27 cellular contexts compared by ENCODE assay signal in the genomic region with DNA sequence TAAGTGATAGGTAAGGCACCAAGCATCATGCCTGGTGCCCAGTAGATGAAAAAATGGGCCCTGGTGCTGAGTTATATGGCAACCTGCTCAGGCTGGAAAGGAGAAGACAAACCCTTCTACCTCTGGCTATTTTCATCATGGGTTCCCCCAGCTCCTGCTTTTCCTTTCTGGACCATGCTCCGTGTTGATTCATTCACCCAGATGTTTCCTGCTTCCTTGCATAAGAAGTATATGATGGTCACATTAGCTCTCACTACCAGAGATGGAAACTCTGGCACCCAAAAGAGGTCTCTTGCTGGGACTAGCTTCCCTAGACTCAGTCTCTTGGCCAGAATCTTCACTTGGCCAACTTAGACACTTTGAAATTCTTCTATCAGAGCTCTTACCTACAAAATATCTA. TPM values are rescaled to one million over a fixed set of nuclear protein-coding genes. Genes with fewer than 3 reads are reported as not detected.
DNase-seq lines count a peak whose midpoint lies in the region; ATAC-seq and TF ChIP-seq lines count a peak whose summit lies in the region.
"Had no signal": no experiment of that assay in that cellular context is flagged by ENCODE, and none has a peak within 500 bp of the region (broad histone marks: within the 10 kb centered on the region; RNA-seq: fewer than 3 reads in every experiment).

No MANE protein-coding gene starts in this region.

- no peaks in the 10 kb centered on the region for H3K36me3 ChIP-seq in right atrium auricular region
- H3K36me3 ChIP-seq: BE2C had no signal

- peaks cover 11% of the 10 kb centered on the region for H3K27me3 Mint-ChIP-seq in MCF 10A (ENCODE audit: insufficient read depth, unreplicated experiment)

- WGBS in right cardiac atrium = 41% methylated on average over 1 of the region's 1 CpG

- no peaks in the 10 kb centered on the region for H3K4me1 Mint-ChIP-seq in MCF 10A (ENCODE audit: insufficient read depth, unreplicated experiment)
- H3K4me1 Mint-ChIP-seq: CD4-positive, CD25-positive, alpha-beta regulatory T cell had no signal

- H3K9me3 ChIP-seq in right atrium auricular region = no peaks in the 10 kb centered on the region
- no peaks in the 10 kb centered on the region for H3K9me3 ChIP-seq in right cardiac atrium (ENCODE audit: control insufficient read depth, low read length)
- H3K9me3 ChIP-seq: BE2C, SK-N-SH had no signal

- DNase-seq in right atrium auricular region (ENCODE audit: low spot score) (peak; percentile 34), right cardiac atrium (no peak), dermis microvascular lymphatic vessel endothelial cell (ENCODE audit: low read depth in 2 of 2) (peak; percentile 42 to 89), lung microvascular endothelial cell (ENCODE audit: low read depth in 2 of 2) (peak; percentile 73 to 83), caudate nucleus (lab: John Stamatoyannopoulos, UW) (no peak), MCF 10A (ENCODE audit: unreplicated experiment) (no peak)
- DNase-seq: 8988T; ACHN; BE2C; CD4-positive, CD25-positive, alpha-beta regulatory T cell; DMS153; DND-41; HCEC 1CT; MV-4-11; NCI-H1105; NCI-H1436 treated with DMSO at 0.1 percent for 48 hours; NCI-H187 treated with DMSO at 0.1 percent for 48 hours; NCI-H2107; NCI-H446; NCI-H526; NCI-H82; NK-92 treated with Interleukin-12 subunit alpha and Interleukin-12 subunit beta, amount 100 ng/mL, for 24 hours; PC-3; SK-N-SH had no signal

- no peak overlapping the region for H3K4me3 ChIP-seq in right atrium auricular region
- no peak overlapping the region for H3K4me3 ChIP-seq in right cardiac atrium (ENCODE audit: low read length)

- no peaks in the 10 kb centered on the region for H3K9me3 Mint-ChIP-seq in MCF 10A (ENCODE audit: unreplicated experiment)

- H3K27me3 ChIP-seq in right atrium auricular region = no peaks in the 10 kb centered on the region
- no peaks in the 10 kb centered on the region for H3K27me3 ChIP-seq in right cardiac atrium (ENCODE audit: control insufficient read depth, insufficient read depth)
- H3K27me3 ChIP-seq: BE2C had no signal

- POLR2A ChIA-PET in MCF 10A (lab: Yijun Ruan, JAX) = no interaction called here

- no TSS peak for BruUV-seq in MCF 10A (replicated peaks; lab: Mats Ljungman, UMichigan)

- no peak overlapping the region for H3K27ac Mint-ChIP-seq in MCF 10A (ENCODE audit: low read depth, unreplicated experiment)

- CTCF ChIA-PET in MCF 10A (lab: Yijun Ruan, JAX) = interaction anchor here (0.6 to 1.6 kb wide), 2 partner anchors 13 to 292 kb away, joined by 3 to 7 read pairs; no protein-coding TSS in a partner anchor

- H3K4me3 Mint-ChIP-seq in MCF 10A (ENCODE audit: unreplicated experiment) = no peak overlapping the region
- H3K4me3 Mint-ChIP-seq: CD4-positive, CD25-positive, alpha-beta regulatory T cell had no signal

- H3K4me1 ChIP-seq in right atrium auricular region (peaks cover 0 to 9% of the 10 kb centered on the region in 2 donors), right cardiac atrium (ENCODE audit: control insufficient read depth, insufficient read depth, low read length) (no peaks in the 10 kb centered on the region)

- ATAC-seq in right cardiac atrium = no peak
- no peak for ATAC-seq in HG02852 (IDR thresholded peaks at IDR 0.05; ENCODE audit: unreplicated experiment)
- ATAC-seq in HG03378 (IDR thresholded peaks at IDR 0.05; ENCODE audit: unreplicated experiment) = no peak
- ATAC-seq: PC-3 had no signal

- TF ChIP-seq CTCF in right atrium auricular region (IDR thresholded peaks at IDR 0.05) (no peak), MCF 10A (IDR thresholded peaks at IDR 0.05; ENCODE audit: unreplicated experiment) (no peak)

- H3K27ac ChIP-seq in right atrium auricular region (no peak overlapping the region), right cardiac atrium (ENCODE audit: low read length) (no peak overlapping the region), caudate nucleus (ENCODE audit: low read depth, low read length) (no peak overlapping the region)

- no peaks in the 10 kb centered on the region for H3K36me3 Mint-ChIP-seq in MCF 10A (ENCODE audit: insufficient read depth, unreplicated experiment)
- H3K36me3 Mint-ChIP-seq: CD4-positive, CD25-positive, alpha-beta regulatory T cell had no signal

- intact Hi-C loops in right cardiac atrium (cut with DNase I) (no loop called here), MCF 10A (cut with micrococcal nuclease) (no loop called here)

RNA-seq across cellular contexts. Expression of gene MCF2L2, which starts 46.6 kb away (rescaled TPM):
- total RNA-seq in right atrium auricular region = under 1 TPM in 1 of 2 donors, not detected in 1; 0.08 TPM
- under 1 TPM in 2 of 4 donors, not detected in 2; 0.23 to 0.32 TPM for total RNA-seq in right cardiac atrium
- 0.07 TPM for polyA plus RNA-seq in right cardiac atrium
- total RNA-seq in dermis microvascular lymphatic vessel endothelial cell = 0.25 and 0.26 TPM in 2 replicates
- total RNA-seq in lung microvascular endothelial cell = 0.20 and 0.22 TPM in 2 replicates
- total RNA-seq in MCF 10A (2022) = 2.6 and 3.4 TPM in 2 replicates
- total RNA-seq: HT-29 had no signal

Comparison
In these comparisons a context has a peak if more than half of its experiments do, and no peak if none do; other contexts are left out.
1. DNase-seq: peak in right atrium auricular region (single experiment), dermis microvascular lymphatic vessel endothelial cell (2 of 2) and lung microvascular endothelial cell (2 of 2); none in right cardiac atrium (0 of 3), caudate nucleus (0 of 61) and MCF 10A (single experiment).